In the genomic region with DNA sequence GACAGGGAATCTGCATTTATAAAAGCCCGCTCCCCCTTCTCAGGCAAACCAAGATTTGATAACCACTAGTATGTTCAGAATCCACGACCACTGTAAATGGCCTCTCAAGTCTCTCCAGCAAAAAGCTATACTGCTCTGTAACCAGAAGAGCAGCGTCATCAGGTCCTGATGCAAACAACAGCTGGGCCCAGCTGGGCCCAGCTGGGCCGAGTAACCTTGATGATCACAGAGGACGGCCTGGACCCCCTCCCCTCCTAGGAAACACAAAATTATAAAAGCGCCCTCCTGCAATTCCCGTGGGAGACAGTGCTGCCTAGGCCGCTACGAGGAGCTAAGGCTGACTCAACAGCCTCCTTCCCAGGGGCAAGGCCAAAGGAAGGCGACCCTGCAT, we compare ENCODE assay signal across 7 cellular contexts. TPM values are rescaled to one million over a fixed set of nuclear protein-coding genes. Genes with fewer than 3 reads are reported as not detected.
DNase-seq lines count a peak whose midpoint lies in the region; ATAC-seq and TF ChIP-seq lines count a peak whose summit lies in the region.

No MANE protein-coding gene starts in this region.

- H3K4me2 ChIP-seq in H9 (ENCODE audit: insufficient read depth, insufficient read length, low read length) (peak overlapping the region; percentile 56), fibroblast of lung (ENCODE audit: extremely low read depth, insufficient read depth, low read length) (peak overlapping the region; percentile 92)

- DNase-seq in H9 (no peak), RWPE1 (ENCODE audit: low spot score) (no peak), fibroblast of lung (ENCODE audit: low read depth in 2 of 2) (peak; percentile 10 to 79), superior temporal gyrus (ENCODE audit: extremely low spot score) (no peak), SIG-M5 (lab: John Stamatoyannopoulos, UW) (no peak)

- no peak overlapping the region for H2BK15ac ChIP-seq in H9 (ENCODE audit: low read depth, low read length)

- no peaks in the 10 kb centered on the region for H3K27me3 Mint-ChIP-seq in H9 (ENCODE audit: low read depth)

- no peak overlapping the region for H2AFZ ChIP-seq in H9 (ENCODE audit: low read length)
- peak overlapping the region; percentile 99 for H2AFZ ChIP-seq in fibroblast of lung (ENCODE audit: low read length)

- no peak for TF ChIP-seq CTCF in H9 (conservative IDR thresholded peaks at IDR 0.05)
- no peak for TF ChIP-seq CTCF in RWPE1 (conservative IDR thresholded peaks at IDR 0.05; ENCODE audit: low read depth)
- TF ChIP-seq CTCF in fibroblast of lung (conservative IDR thresholded peaks at IDR 0.05 in 1 of 2, IDR thresholded peaks at IDR 0.05 in 1 of 2; ENCODE audit: low read depth in 1 of 2, low read length in 2 of 2), result no peak

- CTCF ChIA-PET in RWPE1 (lab: Yijun Ruan, JAX), result interaction anchor here (0.8 kb wide), 1 partner anchor 13 kb away, joined by 6 read pairs; no protein-coding TSS in a partner anchor

- peak overlapping the region; percentile 90 to 95 for H3K4me3 Mint-ChIP-seq in H9

- H2BK120ac ChIP-seq in H9 (ENCODE audit: low read depth, low read length, poor library complexity, severe bottlenecking), result no peak overlapping the region

- H3K4me1 ChIP-seq in H9 (ENCODE audit: insufficient read depth, low read length) (peaks cover 2% of the 10 kb centered on the region; the same call in 1 of the 2 replicates), fibroblast of lung (ENCODE audit: control insufficient read depth, extremely low read depth, insufficient read depth, low read length) (peaks cover 6% of the 10 kb centered on the region), rectal smooth muscle tissue (ENCODE audit: control insufficient read depth, insufficient read depth, low read length) (peaks cover 20% of the 10 kb centered on the region)

- H2BK12ac ChIP-seq in H9 (ENCODE audit: insufficient read length, low read depth, low read length), result no peak overlapping the region

- H3K9ac ChIP-seq in H9 (ENCODE audit: extremely low read depth, insufficient read length, low read length) (peak overlapping the region; percentile 66), fibroblast of lung (ENCODE audit: insufficient read depth, low read length) (peak overlapping the region; percentile 83), rectal smooth muscle tissue (ENCODE audit: low read length) (peak overlapping the region; percentile 92)

- no peaks in the 10 kb centered on the region for H3K27me3 ChIP-seq in H9 (ENCODE audit: insufficient read depth, low read length)
- no peaks in the 10 kb centered on the region for H3K27me3 ChIP-seq in fibroblast of lung (ENCODE audit: control insufficient read depth, insufficient read depth, low read length)
- H3K27me3 ChIP-seq in rectal smooth muscle tissue (ENCODE audit: control insufficient read depth, insufficient read depth, low read length), result no peaks in the 10 kb centered on the region

- POLR2A ChIA-PET in RWPE1 (lab: Yijun Ruan, JAX; ENCODE audit: low non-redundant PET), result interaction anchor here (0.7 kb wide), 1 partner anchor 279 kb away, joined by 3 read pairs; no protein-coding TSS in a partner anchor

- peak overlapping the region; percentile 97 to 100 (median 99) for H3K27ac Mint-ChIP-seq in H9

- peak overlapping the region; percentile 98 for H3K14ac ChIP-seq in H9 (ENCODE audit: insufficient read depth, low read length)

- H3K79me1 ChIP-seq in H9 (ENCODE audit: insufficient read depth, low read depth, low read length, poor library complexity, severe bottlenecking), result no peaks in the 10 kb centered on the region

- peaks cover 9% of the 10 kb centered on the region for H3K23me2 ChIP-seq in H9 (ENCODE audit: insufficient read length, low read depth, low read length, poor library complexity, severe bottlenecking)

- H4K91ac ChIP-seq in H9 (ENCODE audit: insufficient read length, low read depth, low read length), result no peak overlapping the region

- no peaks in the 10 kb centered on the region for H3K9me3 Mint-ChIP-seq in H9

- H3K23ac ChIP-seq in H9 (ENCODE audit: insufficient read length, low read depth, low read length), result no peak overlapping the region

- H3K27ac ChIP-seq in H9 (ENCODE audit: insufficient read length, low read depth, low read length) (peak overlapping the region; percentile 16), RWPE1 (peak overlapping the region; percentile 89), fibroblast of lung (ENCODE audit: insufficient read depth, low read length) (peak overlapping the region; percentile 96), rectal smooth muscle tissue (ENCODE audit: low read depth, low read length) (peak overlapping the region; percentile 97)

- ATAC-seq in GM21381 (IDR thresholded peaks at IDR 0.05; ENCODE audit: unreplicated experiment), result no peak

- H3K4ac ChIP-seq in H9 (ENCODE audit: low read depth, low read length), result no peak overlapping the region

- no peak overlapping the region for H3K56ac ChIP-seq in H9 (ENCODE audit: insufficient read length, low read depth, low read length)

- H4K20me1 ChIP-seq in H9 (ENCODE audit: control insufficient read depth, insufficient read depth, insufficient read length), result no peaks in the 10 kb centered on the region
- no peaks in the 10 kb centered on the region for H4K20me1 ChIP-seq in fibroblast of lung (ENCODE audit: control insufficient read depth, extremely low read depth, insufficient read depth, low read length)

- peak overlapping the region; percentile 96 for H3K18ac ChIP-seq in H9 (ENCODE audit: insufficient read length, low read depth, low read length)

- peak overlapping the region; percentile 76 to 96 (median 86) for H3K4me3 ChIP-seq in fibroblast of lung (replicated peaks in 1 of 4; ENCODE audit: control extremely low read depth in 1 of 4, insufficient read depth in 1 of 4, low read depth in 3 of 4, low read length in 4 of 4)
- H3K4me3 ChIP-seq in rectal smooth muscle tissue (ENCODE audit: low read length), result peak overlapping the region; percentile 96

- H3K79me2 ChIP-seq in H9 (ENCODE audit: insufficient read depth, low read length) (peaks cover 5% of the 10 kb centered on the region; the same call in 1 of the 2 replicates), fibroblast of lung (ENCODE audit: control insufficient read depth, insufficient read depth, low read length) (peaks cover 23% of the 10 kb centered on the region)

- H3K4me1 Mint-ChIP-seq in H9, result peaks cover 42 to 53% of the 10 kb centered on the region in 2 experiments

- peaks cover 0 to 6% (median 6%) of the 10 kb centered on the region in 3 experiments; a peak in 4 of 7 replicates for H3K36me3 Mint-ChIP-seq in H9 (ENCODE audit: insufficient read depth in 1 of 3, low read depth in 3 of 3)

- no peaks in the 10 kb centered on the region for H3K36me3 ChIP-seq in fibroblast of lung (ENCODE audit: control insufficient read depth, insufficient read depth, low read length)
- H3K36me3 ChIP-seq in rectal smooth muscle tissue (ENCODE audit: control insufficient read depth, insufficient read depth, low read length), result no peaks in the 10 kb centered on the region

- no peak overlapping the region for H2BK20ac ChIP-seq in H9 (ENCODE audit: low read depth, low read length, poor library complexity, severe bottlenecking)

- no peak overlapping the region for H4K8ac ChIP-seq in H9 (replicated peaks; ENCODE audit: insufficient read length, low read depth, low read length)

- H3K9me3 ChIP-seq in H9 (ENCODE audit: control insufficient read depth, low read depth, low read length) (no peaks in the 10 kb centered on the region), fibroblast of lung (ENCODE audit: control insufficient read depth, insufficient read depth, low read depth, low read length) (no peaks in the 10 kb centered on the region)

- no peak overlapping the region for H4K5ac ChIP-seq in H9 (ENCODE audit: insufficient read length, low read depth, low read length)

- no peak overlapping the region for H3T11ph ChIP-seq in H9 (ENCODE audit: low read length)

- H2AK5ac ChIP-seq in H9 (ENCODE audit: insufficient read length, low read length), result no peak overlapping the region

- no CpG with 5 or more reads among the region's 10 CpGs for WGBS in H9 (ENCODE audit: extremely low coverage, insufficient read length, low lambda C conversion rate)

- H2BK5ac ChIP-seq in H9 (ENCODE audit: insufficient read length, low read length), result no peak overlapping the region

RNA-seq across cellular contexts. Expression of a gene that starts 0.5 kb away (rescaled TPM):
- total RNA-seq in H9 (2021) (30.5 and 31.6 TPM in 2 replicates), fibroblast of lung (20.6 and 23.9 TPM in 2 replicates)
- polyA plus RNA-seq in fibroblast of lung, result 12.5 and 13.2 TPM in 2 replicates
- 10.9 and 11.1 TPM in 2 replicates for polyA plus RNA-seq in fibroblast of lung (2012)
- 5.0 and 5.4 TPM in 2 replicates for polyA minus RNA-seq in fibroblast of lung (ENCODE audit: low replicate concordance)

RNA-seq across cellular contexts. Expression of a gene that starts 12.2 kb away (rescaled TPM):
- total RNA-seq in H9 (2021), result 2.6 and 3.0 TPM in 2 replicates
- 0.33 and 2.1 TPM in 2 replicates for total RNA-seq in fibroblast of lung
- 0.08 and 0.21 TPM in 2 replicates for polyA plus RNA-seq in fibroblast of lung
- 0.09 and 0.40 TPM in 2 replicates for polyA plus RNA-seq in fibroblast of lung (2012)
- polyA minus RNA-seq in fibroblast of lung (ENCODE audit: low replicate concordance), result 0.37 TPM in 1 of 2 replicates, not detected in the other

Comparison
In these comparisons a context has a peak if more than half of its experiments do, and no peak if none do; other contexts are left out.
1. DNase-seq: peak in fibroblast of lung (2 of 2); none in H9 (single experiment), RWPE1 (single experiment), superior temporal gyrus (single experiment) and SIG-M5 (single experiment).
2. H3K27ac ChIP-seq: peak in every context shown above with its lines; median percentile 97 in rectal smooth muscle tissue; 96 in fibroblast of lung; 89 in RWPE1; 16 in H9.
3. Peak in every context shown above with its lines, with median percentiles within 50 percentile points of each other: H3K9ac ChIP-seq.